14 cellular contexts compared by ENCODE assay signal in the genomic region with DNA sequence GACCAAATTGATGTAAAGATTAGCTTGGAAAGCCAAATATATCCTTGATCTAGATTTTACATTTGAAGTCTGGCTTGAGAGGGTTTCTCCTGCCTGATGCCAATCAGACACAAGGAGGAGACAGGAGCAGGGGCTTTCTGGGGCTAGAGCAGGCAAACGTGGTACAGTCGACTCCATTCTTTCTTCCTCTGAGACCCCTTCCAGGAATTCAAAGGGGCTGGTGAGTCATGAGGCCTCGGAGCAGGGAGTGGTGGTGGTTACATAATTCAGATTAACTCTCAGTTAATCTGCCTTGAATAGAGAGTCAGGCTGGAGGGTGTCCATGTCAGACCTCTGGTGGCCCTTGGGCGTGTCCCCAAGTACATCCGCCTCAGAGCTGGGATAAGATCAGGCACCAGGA. TPM values are rescaled to one million over a fixed set of nuclear protein-coding genes. Genes with fewer than 3 reads are reported as not detected.
"Had no signal": no experiment of that assay in that cellular context is flagged by ENCODE, and none has a peak within 500 bp of the region (broad histone marks: within the 10 kb centered on the region; RNA-seq: fewer than 3 reads in every experiment).

No MANE protein-coding gene starts in this region.

- H3K27ac Mint-ChIP-seq: memory B cell; natural killer cell treated with Interleukin-12 subunit alpha and Interleukin-12 subunit beta and Interleukin-15 and Interleukin-18, amount 100 ng/mL, for 72 hours; stimulated activated naive B cell treated with anti-CD40 and anti-IgM and Interleukin-4, amounts not matched to agents 10 μg/mL and 1 μg/mL and 100 μg/mL, for 72 hours had no signal

- H3K4me3 ChIP-seq: heart left ventricle, left ventricle myocardium inferior, sigmoid colon had no signal

- H3K27ac ChIP-seq: heart left ventricle, left ventricle myocardium inferior, sigmoid colon had no signal

- H3K4me3 Mint-ChIP-seq: memory B cell; natural killer cell treated with Interleukin-12 subunit alpha and Interleukin-12 subunit beta and Interleukin-15 and Interleukin-18, amount 100 ng/mL, for 72 hours; stimulated activated naive B cell treated with anti-CD40 and anti-IgM and Interleukin-4, amounts not matched to agents 10 μg/mL and 1 μg/mL and 100 μg/mL, for 72 hours had no signal

- DNase-seq: activated CD4-positive, alpha-beta T cell treated with anti-CD3 and anti-CD28 coated beads, Interleukin-2, amount 50 U/mL, for 1 hour; activated CD4-positive, CD25-positive, alpha-beta regulatory T cell; activated naive CD4-positive, alpha-beta T cell treated with anti-CD3 and anti-CD28 coated beads, Interleukin-2, amount 50 U/mL, for 16 hours; foreskin melanocyte; heart left ventricle; left ventricle myocardium inferior; sigmoid colon; stimulated activated CD4-positive, alpha-beta T cell treated with anti-CD3 and anti-CD28 coated beads, Interleukin-2, amount 100 ng/mL, for 24 hours; stimulated activated naive B cell treated with anti-CD40 and anti-IgM and Interleukin-4, amounts not matched to agents 10 μg/mL and 1 μg/mL and 100 μg/mL, for 72 hours; trophoblast cell had no signal

- ATAC-seq: heart left ventricle; natural killer cell treated with Interleukin-12 subunit alpha and Interleukin-12 subunit beta and Interleukin-15 and Interleukin-18, amount 100 ng/mL, for 72 hours; stimulated activated naive B cell treated with anti-CD40 and anti-IgM and Interleukin-4, amounts not matched to agents 10 μg/mL and 1 μg/mL and 100 μg/mL, for 72 hours had no signal

- H3K36me3 ChIP-seq: heart left ventricle, left ventricle myocardium inferior, sigmoid colon had no signal

- H3K9me3 ChIP-seq: heart left ventricle, left ventricle myocardium inferior, sigmoid colon had no signal

- H3K4me1 Mint-ChIP-seq: memory B cell had no signal

- H3K36me3 Mint-ChIP-seq: memory B cell; natural killer cell treated with Interleukin-12 subunit alpha and Interleukin-12 subunit beta and Interleukin-15 and Interleukin-18, amount 100 ng/mL, for 72 hours; stimulated activated naive B cell treated with anti-CD40 and anti-IgM and Interleukin-4, amounts not matched to agents 10 μg/mL and 1 μg/mL and 100 μg/mL, for 72 hours had no signal

- H3K9me3 Mint-ChIP-seq: memory B cell; natural killer cell treated with Interleukin-12 subunit alpha and Interleukin-12 subunit beta and Interleukin-15 and Interleukin-18, amount 100 ng/mL, for 72 hours; stimulated activated naive B cell treated with anti-CD40 and anti-IgM and Interleukin-4, amounts not matched to agents 10 μg/mL and 1 μg/mL and 100 μg/mL, for 72 hours had no signal

RNA-seq across cellular contexts. Expression of gene AJAP1, which starts 4.8 kb away (rescaled TPM):
- total RNA-seq: natural killer cell treated with Interleukin-12 subunit alpha and Interleukin-12 subunit beta and Interleukin-15 and Interleukin-18, amount 100 ng/mL, for 72 hours; pulmonary artery endothelial cell; T-helper 1 cell treated with Interleukin-12 subunit alpha and Interleukin-12 subunit beta and Interleukin-4 antibody, amounts not matched to agents 30 ng/mL and 1 ng/mL, for 36 hours had no signal
